Comparison of ENCODE assay signal across 8 cellular contexts in genomic region chr16:69444873-69445517, GRCh38. TPM values are rescaled to one million over a fixed set of nuclear protein-coding genes. Genes with fewer than 3 reads are reported as not detected.
DNase-seq lines count a peak whose midpoint lies in the region; ATAC-seq and TF ChIP-seq lines count a peak whose summit lies in the region.

No MANE protein-coding gene starts in this region.

- H3K36me3 Mint-ChIP-seq in CD4-positive, alpha-beta T cell (ENCODE audit: low read depth): peaks cover 62% of the 10 kb centered on the region
- H3K36me3 Mint-ChIP-seq in osteocyte (ENCODE audit: unreplicated experiment): peaks cover 18% of the 10 kb centered on the region

- no peaks in the 10 kb centered on the region for H3K27me3 Mint-ChIP-seq in CD4-positive, alpha-beta T cell
- H3K27me3 Mint-ChIP-seq in osteocyte (ENCODE audit: unreplicated experiment): no peaks in the 10 kb centered on the region

- peaks cover 14 to 63% (median 32%) of the 10 kb centered on the region in 3 donors for H3K4me1 ChIP-seq in esophagus squamous epithelium

- no peaks in the 10 kb centered on the region for H3K9me3 ChIP-seq in CD4-positive, alpha-beta T cell (ENCODE audit: control insufficient read depth, low read length)
- H3K9me3 ChIP-seq in SU-DHL-6 (ENCODE audit: insufficient read depth, low read length) (no peaks in the 10 kb centered on the region), esophagus squamous epithelium (no peaks in the 10 kb centered on the region)

- peak overlapping the region; percentile 99 for H3K27ac Mint-ChIP-seq in CD4-positive, alpha-beta T cell
- H3K27ac Mint-ChIP-seq in osteocyte (ENCODE audit: unreplicated experiment): peak overlapping the region; percentile 96

- no peak overlapping the region for H3K9ac ChIP-seq in SU-DHL-6 (ENCODE audit: low read length)

- H3K4me2 ChIP-seq in SU-DHL-6 (ENCODE audit: low read depth, low read length, poor library complexity, severe bottlenecking): peak overlapping the region; percentile 9

- no peak for DNase-seq in CD4-positive, alpha-beta T cell
- DNase-seq in esophagus squamous epithelium (lab: John Stamatoyannopoulos, UW) (no peak), osteocyte (ENCODE audit: extremely low spot score, unreplicated experiment) (no peak), GM19238 (ENCODE audit: insufficient read length, low spot score) (no peak), D341Med (ENCODE audit: low spot score) (no peak), DMS153 treated with DMSO at 0.1 percent for 48 hours (lab: John Stamatoyannopoulos, UW; ENCODE audit: unreplicated experiment) (no peak)

- H3K79me2 ChIP-seq in SU-DHL-6 (ENCODE audit: insufficient read depth, low read length): peaks cover 65% of the 10 kb centered on the region

- 14 to 21% methylated on average over 2 of the region's 2 CpGs for WGBS in esophagus squamous epithelium, 2 donors

- TF ChIP-seq POLR2A in esophagus squamous epithelium (IDR thresholded peaks at IDR 0.05): no peak

- no peak for ATAC-seq in CD4-positive, alpha-beta T cell (ENCODE audit: poor library complexity)
- no peak for ATAC-seq in HG02870 (IDR thresholded peaks at IDR 0.05; ENCODE audit: unreplicated experiment)

- POLR2A ChIA-PET in CD4-positive, alpha-beta T cell (lab: Charles Lee): interaction anchor here (0.8 to 2.7 kb wide), 5 partner anchors 17 to 120 kb away, joined by 3 to 23 read pairs (median 4); partner anchors contain the start of genes CYB5B and NFAT5

- no peaks in the 10 kb centered on the region for H3K27me3 ChIP-seq in CD4-positive, alpha-beta T cell (ENCODE audit: control insufficient read depth, insufficient read depth, low read length)
- no peaks in the 10 kb centered on the region for H3K27me3 ChIP-seq in SU-DHL-6 (ENCODE audit: low read length)
- H3K27me3 ChIP-seq in esophagus squamous epithelium: no peaks in the 10 kb centered on the region

- H3K9me3 Mint-ChIP-seq in CD4-positive, alpha-beta T cell: no peaks in the 10 kb centered on the region
- H3K9me3 Mint-ChIP-seq in osteocyte (ENCODE audit: unreplicated experiment): no peaks in the 10 kb centered on the region

- H3F3A ChIP-seq in SU-DHL-6 (ENCODE audit: insufficient read depth): no peaks in the 10 kb centered on the region

- H3K4me3 ChIP-seq in SU-DHL-6 (ENCODE audit: insufficient read depth, low read length, poor library complexity, severe bottlenecking) (no peak overlapping the region), esophagus squamous epithelium (peak overlapping the region in 3 of 4 donors; percentile 32 to 52 (median 32))

- CTCF ChIA-PET in CD4-positive, alpha-beta T cell (lab: Charles Lee): no interaction called here

- peaks cover 3% of the 10 kb centered on the region for H4K20me1 ChIP-seq in SU-DHL-6 (ENCODE audit: low read depth, low read length)

- H3K4me3 Mint-ChIP-seq in CD4-positive, alpha-beta T cell: peak overlapping the region; percentile 88
- peak overlapping the region; percentile 66 for H3K4me3 Mint-ChIP-seq in osteocyte (ENCODE audit: unreplicated experiment)

- peaks cover 45% of the 10 kb centered on the region for H3K4me1 Mint-ChIP-seq in CD4-positive, alpha-beta T cell (ENCODE audit: low read depth)
- peaks cover 34% of the 10 kb centered on the region for H3K4me1 Mint-ChIP-seq in osteocyte (ENCODE audit: unreplicated experiment)

- H3K36me3 ChIP-seq in SU-DHL-6 (ENCODE audit: low read length): peaks cover 23% of the 10 kb centered on the region; the same call in 1 of the 2 replicates
- H3K36me3 ChIP-seq in esophagus squamous epithelium: peaks cover 0 to 19% (median 3%) of the 10 kb centered on the region in 3 donors

- no peak for TF ChIP-seq CTCF in CD4-positive, alpha-beta T cell (IDR thresholded peaks at IDR 0.05)
- no peak for TF ChIP-seq CTCF in SU-DHL-6 (IDR thresholded peaks at IDR 0.05; ENCODE audit: insufficient read depth, low read length, poor library complexity, severe bottlenecking)
- no peak for TF ChIP-seq CTCF in esophagus squamous epithelium (IDR thresholded peaks at IDR 0.05)
- no peak for TF ChIP-seq CTCF in osteocyte (IDR thresholded peaks at IDR 0.05)

- intact Hi-C loops in CD4-positive, alpha-beta T cell (cut with DNase I, micrococcal nuclease): loop anchor here in 1 of 2 experiments (2.0 kb wide), 2 partner anchors 20 to 120 kb away; partner anchors contain the start of genes CYB5B and NFAT5
- intact Hi-C loops in esophagus squamous epithelium (cut with DNase I): no loop called here

- no peaks in the 10 kb centered on the region for H3K9me2 ChIP-seq in SU-DHL-6 (replicated peaks; ENCODE audit: insufficient read depth, low read length)

- peak overlapping the region; percentile 73 for H3K27ac ChIP-seq in CD4-positive, alpha-beta T cell (ENCODE audit: low read depth, low read length)
- H3K27ac ChIP-seq in SU-DHL-6 (ENCODE audit: low read depth, low read length) (no peak overlapping the region), esophagus squamous epithelium (peak overlapping the region; percentile 82 to 92 (median 88))

- no peak overlapping the region for H2AFZ ChIP-seq in SU-DHL-6 (ENCODE audit: low read depth, low read length, severe bottlenecking)

RNA-seq across cellular contexts. Expression of gene CYB5B, which starts 20.6 kb away (rescaled TPM):
- 10 to 100 TPM; 16.0 to 18.3 TPM for total RNA-seq in CD4-positive, alpha-beta T cell
- 10 to 100 TPM; 23.7 to 45.7 (median 39.6) TPM for total RNA-seq in esophagus squamous epithelium
- total RNA-seq in osteocyte: 69.8 and 74.2 TPM in 2 replicates

RNA-seq across cellular contexts. Expression of gene TERF2, which starts 59.2 kb away (rescaled TPM):
- total RNA-seq in CD4-positive, alpha-beta T cell: 10 to 100 TPM; 43.0 to 52.7 TPM
- total RNA-seq in esophagus squamous epithelium (10 to 100 TPM in 3 of 4 donors, 1 to 10 TPM in 1; 9.3 to 18.9 (median 12.9) TPM), osteocyte (33.5 and 43.7 TPM in 2 replicates)
